In the genomic region with DNA sequence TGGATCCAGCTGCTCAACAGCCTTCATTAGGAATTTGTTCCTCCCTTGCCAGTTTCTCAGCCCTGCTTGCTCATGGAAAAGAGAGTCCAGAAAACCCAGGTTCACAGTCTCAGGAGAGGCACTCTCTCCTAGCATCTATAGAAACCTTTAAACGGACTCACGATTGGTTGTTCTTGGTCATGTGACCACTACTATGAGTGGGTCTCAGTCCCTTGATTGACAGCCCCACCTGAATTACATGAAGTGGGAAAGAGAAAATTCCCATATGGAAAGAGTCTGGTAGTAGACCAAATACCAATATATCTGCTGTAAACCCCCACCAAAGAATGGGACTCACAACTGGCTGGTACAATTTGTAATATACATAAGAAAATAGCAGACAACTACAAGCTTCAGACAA, we compare ENCODE assay signal across 29 cellular contexts.
"Had no signal": no experiment of that assay in that cellular context is flagged by ENCODE, and none has a peak within 500 bp of the region (broad histone marks: within the 10 kb centered on the region; RNA-seq: fewer than 3 reads in every experiment).

No MANE protein-coding gene starts in this region.

- H3K9me3 ChIP-seq: ovary, psoas muscle, right lobe of liver, sigmoid colon, suprapubic skin, testis, tibial artery, transverse colon, upper lobe of right lung, uterus had no signal

- H3K27me3 ChIP-seq: neural progenitor cell, ovary, right lobe of liver, sigmoid colon, suprapubic skin, testis, tibial artery, transverse colon, upper lobe of right lung, uterus had no signal

- H3K79me2 ChIP-seq: parathyroid adenoma had no signal

- DNase-seq: natural killer cell; occipital lobe; ovary; posterior cingulate gyrus; psoas muscle; right cardiac atrium; right lobe of liver; sigmoid colon; small intestine; stimulated activated CD4-positive, alpha-beta T cell treated with anti-CD3 and anti-CD28 coated beads, Interleukin-15, amount 100 ng/mL, for 24 hours; stimulated activated CD4-positive, alpha-beta T cell treated with anti-CD3 and anti-CD28 coated beads, Interleukin-2, amount 100 ng/mL, for 24 hours; stimulated activated CD4-positive, alpha-beta T cell treated with anti-CD3 and anti-CD28 coated beads, Interleukin-2, amount 100 ng/mL, for 48 hours; stimulated activated CD4-positive, alpha-beta T cell treated with anti-CD3 and anti-CD28 coated beads, Interleukin-4, amount 100 ng/mL, for 24 hours; stimulated activated naive CD4-positive, alpha-beta T cell; stimulated activated naive CD8-positive, alpha-beta T cell treated with anti-CD3 and anti-CD28 coated beads, Interleukin-15, amount 100 ng/mL, for 72 hours; stimulated activated naive CD8-positive, alpha-beta T cell treated with anti-CD3 and anti-CD28 coated beads, Interleukin-15, Interleukin-2, amounts not matched to agents 100 U/mL and 50 U/mL, for 24 hours; substantia nigra; testis; tibial artery; transverse colon; upper lobe of right lung; uterus had no signal

- H3K9ac ChIP-seq: neural progenitor cell, parathyroid adenoma had no signal

- ATAC-seq: natural killer cell; psoas muscle; right cardiac atrium; right lobe of liver; stimulated activated memory B cell treated with anti-CD40 and anti-IgM and Interleukin-4, amounts not matched to agents 10 μg/mL and 1 μg/mL and 100 μg/mL, for 72 hours; stimulated activated naive CD8-positive, alpha-beta T cell treated with anti-CD3 and anti-CD28 coated beads, Interleukin-15, amount 100 ng/mL, for 72 hours; stimulated activated naive CD8-positive, alpha-beta T cell treated with anti-CD3 and anti-CD28 coated beads, Interleukin-15, Interleukin-2, amounts not matched to agents 100 U/mL and 50 U/mL, for 24 hours; upper lobe of right lung had no signal

- H3K36me3 ChIP-seq: neural progenitor cell, ovary, right lobe of liver, sigmoid colon, suprapubic skin, tibial artery, transverse colon, upper lobe of right lung, uterus had no signal

- H3K36me3 Mint-ChIP-seq: natural killer cell; stimulated activated memory B cell treated with anti-CD40 and anti-IgM and Interleukin-4, amounts not matched to agents 10 μg/mL and 1 μg/mL and 100 μg/mL, for 72 hours had no signal

- H3K4me2 ChIP-seq: neural progenitor cell had no signal

- H3K27ac ChIP-seq: neural progenitor cell, ovary, parathyroid adenoma, psoas muscle, right lobe of liver, sigmoid colon, suprapubic skin, testis, tibial artery, transverse colon, upper lobe of right lung, uterus had no signal

- H3K4me3 Mint-ChIP-seq: natural killer cell; nephron; neural progenitor cell; stimulated activated memory B cell treated with anti-CD40 and anti-IgM and Interleukin-4, amounts not matched to agents 10 μg/mL and 1 μg/mL and 100 μg/mL, for 72 hours; stimulated activated naive CD8-positive, alpha-beta T cell treated with anti-CD3 and anti-CD28 coated beads, Interleukin-15, amount 100 ng/mL, for 72 hours; type B pancreatic cell had no signal

- H3K9me3 Mint-ChIP-seq: natural killer cell; nephron; neural progenitor cell; stimulated activated naive CD8-positive, alpha-beta T cell treated with anti-CD3 and anti-CD28 coated beads, Interleukin-15, amount 100 ng/mL, for 72 hours had no signal

- H3K4me1 ChIP-seq: parathyroid adenoma, psoas muscle, right lobe of liver, testis, upper lobe of right lung had no signal

- H3K4me1 Mint-ChIP-seq: natural killer cell; stimulated activated memory B cell treated with anti-CD40 and anti-IgM and Interleukin-4, amounts not matched to agents 10 μg/mL and 1 μg/mL and 100 μg/mL, for 72 hours; stimulated activated naive CD8-positive, alpha-beta T cell treated with anti-CD3 and anti-CD28 coated beads, Interleukin-15, amount 100 ng/mL, for 72 hours had no signal

- FAIRE-seq: small intestine had no signal

- H2AFZ ChIP-seq: neural progenitor cell, parathyroid adenoma had no signal

- H3K4me3 ChIP-seq: neural progenitor cell, ovary, psoas muscle, right lobe of liver, sigmoid colon, suprapubic skin, testis, tibial artery, transverse colon, upper lobe of right lung, uterus had no signal

- H3K27ac Mint-ChIP-seq: natural killer cell; neural progenitor cell; progenitor cell of endocrine pancreas; stimulated activated memory B cell treated with anti-CD40 and anti-IgM and Interleukin-4, amounts not matched to agents 10 μg/mL and 1 μg/mL and 100 μg/mL, for 72 hours; stimulated activated naive CD8-positive, alpha-beta T cell treated with anti-CD3 and anti-CD28 coated beads, Interleukin-15, amount 100 ng/mL, for 72 hours; type B pancreatic cell had no signal
